In genomic region chr1:161228032-161228431, GRCh38 we compare ENCODE assay signal across 10 cellular contexts. TPM values are rescaled to one million over a fixed set of nuclear protein-coding genes. Genes with fewer than 3 reads are reported as not detected.
DNase-seq lines count a peak whose midpoint lies in the region; ATAC-seq and TF ChIP-seq lines count a peak whose summit lies in the region.
"Had no signal": no experiment of that assay in that cellular context is flagged by ENCODE, and none has a peak within 500 bp of the region (broad histone marks: within the 10 kb centered on the region; RNA-seq: fewer than 3 reads in every experiment).

No MANE protein-coding gene starts in this region.

- H3K4me2 ChIP-seq in DND-41 (ENCODE audit: insufficient read depth, low read length), result peak overlapping the region; percentile 93; the same call in 1 of the 2 replicates
- H3K4me2 ChIP-seq in Loucy (ENCODE audit: low read depth, low read length, poor library complexity, severe bottlenecking), result peak overlapping the region; percentile 77
- no peak overlapping the region for H3K4me2 ChIP-seq in neural progenitor cell

- TF ChIP-seq CTCF in DND-41 (IDR thresholded peaks at IDR 0.05; ENCODE audit: borderline replicate concordance, extremely low read depth, low read length, poor library complexity, severe bottlenecking) (no peak), Loucy (conservative IDR thresholded peaks at IDR 0.05; ENCODE audit: low read length) (no peak), brain (conservative IDR thresholded peaks at IDR 0.05) (no peak), neural progenitor cell (IDR thresholded peaks at IDR 0.05) (no peak)

- H3K27me3 ChIP-seq in DND-41 (ENCODE audit: insufficient read depth, low read length, poor library complexity), result no peaks in the 10 kb centered on the region
- H3K27me3 ChIP-seq in Loucy (ENCODE audit: insufficient read depth, low read length, poor library complexity, severe bottlenecking), result no peaks in the 10 kb centered on the region
- no peaks in the 10 kb centered on the region for H3K27me3 ChIP-seq in neural progenitor cell
- no peaks in the 10 kb centered on the region for H3K27me3 ChIP-seq in SJCRH30
- H3K27me3 ChIP-seq: dorsolateral prefrontal cortex, gastrocnemius medialis had no signal

- ATAC-seq in DND-41 (ENCODE audit: insufficient read depth, low read depth) (no peak), HG02759 (IDR thresholded peaks at IDR 0.05; ENCODE audit: unreplicated experiment) (no peak)

- H3K36me3 ChIP-seq in DND-41 (ENCODE audit: insufficient read depth, low read length), result peaks cover 24% of the 10 kb centered on the region
- H3K36me3 ChIP-seq in Loucy (ENCODE audit: insufficient read depth, low read length), result no peaks in the 10 kb centered on the region; the same call in 1 of the 2 replicates
- H3K36me3 ChIP-seq in neural progenitor cell, result no peaks in the 10 kb centered on the region
- no peaks in the 10 kb centered on the region for H3K36me3 ChIP-seq in SJCRH30

- H3K27ac Mint-ChIP-seq in brain (peak overlapping the region in 1 of 5 experiments; percentile 30), neural progenitor cell (no peak overlapping the region)

- H4K20me1 ChIP-seq in DND-41 (ENCODE audit: insufficient read depth, low read length) (0 out of 2 replicates have a peak, but pooled peaks cover 3% of the 10 kb centered on the region), Loucy (ENCODE audit: insufficient read depth, low read length, poor library complexity, severe bottlenecking) (no peaks in the 10 kb centered on the region), neural progenitor cell (ENCODE audit: low read depth) (no peaks in the 10 kb centered on the region)

- H3K79me2 ChIP-seq in DND-41 (ENCODE audit: insufficient read depth, low read length) (peaks cover 13% of the 10 kb centered on the region), Loucy (ENCODE audit: insufficient read depth, low read length) (0 out of 2 replicates have a peak, but pooled peaks cover 4% of the 10 kb centered on the region), neural progenitor cell (ENCODE audit: low read depth) (no peaks in the 10 kb centered on the region)

- H3K9me3 ChIP-seq in DND-41 (ENCODE audit: insufficient read depth, low read length, severe bottlenecking), result no peaks in the 10 kb centered on the region
- no peaks in the 10 kb centered on the region for H3K9me3 ChIP-seq in Loucy (ENCODE audit: insufficient read depth, low read depth, low read length)
- H3K9me3 ChIP-seq in neural progenitor cell (ENCODE audit: low read depth), result no peaks in the 10 kb centered on the region
- no peaks in the 10 kb centered on the region for H3K9me3 ChIP-seq in SJCRH30 (replicated peaks)
- H3K9me3 ChIP-seq: gastrocnemius medialis had no signal

- H3K4me1 Mint-ChIP-seq in brain (peaks cover 33% of the 10 kb centered on the region), neural progenitor cell (peaks cover 21% of the 10 kb centered on the region)

- no peak overlapping the region for H3K4me3 ChIP-seq in DND-41 (ENCODE audit: low read depth in 1 of 2, low read length in 2 of 2)
- H3K4me3 ChIP-seq in Loucy (ENCODE audit: low read length, poor library complexity, severe bottlenecking), result peak overlapping the region; percentile 82
- no peak overlapping the region for H3K4me3 ChIP-seq in neural progenitor cell
- no peak overlapping the region for H3K4me3 ChIP-seq in SJCRH30
- H3K4me3 ChIP-seq: gastrocnemius medialis had no signal

- H3K9me2 ChIP-seq in Loucy (replicated peaks; ENCODE audit: low read depth, low read length), result no peaks in the 10 kb centered on the region

- H3K4me1 ChIP-seq in DND-41 (ENCODE audit: insufficient read depth, low read length), result peaks cover 27% of the 10 kb centered on the region
- peaks cover 21% of the 10 kb centered on the region for H3K4me1 ChIP-seq in Loucy (ENCODE audit: insufficient read depth, low read length, poor library complexity, severe bottlenecking)
- peaks cover 9% of the 10 kb centered on the region for H3K4me1 ChIP-seq in neural progenitor cell
- peaks cover 8% of the 10 kb centered on the region for H3K4me1 ChIP-seq in SJCRH30

- no peaks in the 10 kb centered on the region for H3K9me3 Mint-ChIP-seq in brain
- H3K9me3 Mint-ChIP-seq in neural progenitor cell, result no peaks in the 10 kb centered on the region

- H3K9ac ChIP-seq in DND-41 (ENCODE audit: low read depth, low read length) (no peak overlapping the region), Loucy (ENCODE audit: low read depth, low read length, poor library complexity, severe bottlenecking) (peak overlapping the region; percentile 77), neural progenitor cell (no peak overlapping the region)

- H2AFZ ChIP-seq in DND-41 (ENCODE audit: low read depth, low read length) (no peak overlapping the region), Loucy (ENCODE audit: low read length) (peak overlapping the region; percentile 72), neural progenitor cell (replicated peaks) (no peak overlapping the region)

- H3K36me3 Mint-ChIP-seq in brain (peaks cover 15% of the 10 kb centered on the region), neural progenitor cell (no peaks in the 10 kb centered on the region)

- DNase-seq in DND-41 (no peak), neural progenitor cell (ENCODE audit: low spot score) (no peak), NCI-H1436 treated with DMSO at 0.1 percent for 48 hours (lab: John Stamatoyannopoulos, UW) (no peak), SJCRH30 (no peak)

- H3F3A ChIP-seq in Loucy (ENCODE audit: low read depth), result no peaks in the 10 kb centered on the region
- H3F3A ChIP-seq in neural progenitor cell (ENCODE audit: low read depth), result peaks cover 13% of the 10 kb centered on the region

- H3K27ac ChIP-seq in DND-41 (ENCODE audit: low read length) (no peak overlapping the region), neural progenitor cell (no peak overlapping the region), SJCRH30 (no peak overlapping the region)

- peak overlapping the region in 4 of 5 experiments; percentile 75 to 100 (median 99) for H3K4me3 Mint-ChIP-seq in brain
- peak overlapping the region; percentile 99 for H3K4me3 Mint-ChIP-seq in neural progenitor cell

- H3K27me3 Mint-ChIP-seq in brain (peaks cover 5% of the 10 kb centered on the region), neural progenitor cell (ENCODE audit: insufficient read depth, low read depth) (peaks cover 6% of the 10 kb centered on the region)

RNA-seq across cellular contexts. Expression of gene TOMM40L, which starts 2.2 kb away (rescaled TPM):
- polyA plus RNA-seq in brain (ENCODE audit: insufficient read depth, low read depth, low replicate concordance), result 16.1 TPM
- total RNA-seq in neural progenitor cell (ENCODE audit: low replicate concordance), result 7.2 and 9.8 TPM in 2 replicates
- total RNA-seq in SJCRH30 (2014; rRNA removed; shearing (Covaris generic)), result 8.0 and 8.9 TPM in 2 replicates

RNA-seq across cellular contexts. Expression of gene APOA2, which starts 4.6 kb away (rescaled TPM):
- polyA plus RNA-seq in brain (ENCODE audit: insufficient read depth, low read depth, low replicate concordance), result not detected
- not detected in 2 replicates for total RNA-seq in neural progenitor cell (ENCODE audit: low replicate concordance)
- not detected in 2 replicates for total RNA-seq in SJCRH30 (2014; rRNA removed; shearing (Covaris generic))
- total RNA-seq: dorsolateral prefrontal cortex, left colon had no signal

RNA-seq across cellular contexts. Expression of gene NR1I3, which starts 10.0 kb away (rescaled TPM):
- polyA plus RNA-seq in brain (ENCODE audit: insufficient read depth, low read depth, low replicate concordance), result not detected
- total RNA-seq in neural progenitor cell (ENCODE audit: low replicate concordance), result not detected in 2 replicates
- total RNA-seq in SJCRH30 (2014; rRNA removed; shearing (Covaris generic)), result not detected in 2 replicates
- total RNA-seq: gastrocnemius medialis had no signal

RNA-seq across cellular contexts. Expression of gene FCER1G, which starts 12.9 kb away (rescaled TPM):
- 38.4 TPM for polyA plus RNA-seq in brain (ENCODE audit: insufficient read depth, low read depth, low replicate concordance)
- 0.34 TPM in 1 of 2 replicates, not detected in the other for total RNA-seq in neural progenitor cell (ENCODE audit: low replicate concordance)
- 0.28 and 0.30 TPM in 2 replicates for total RNA-seq in SJCRH30 (2014; rRNA removed; shearing (Covaris generic))

RNA-seq across cellular contexts. Expression of gene NDUFS2, which starts 25.9 kb away (rescaled TPM):
- polyA plus RNA-seq in brain (ENCODE audit: insufficient read depth, low read depth, low replicate concordance), result 77.1 TPM
- total RNA-seq in neural progenitor cell (ENCODE audit: low replicate concordance), result 105 and 107 TPM in 2 replicates
- total RNA-seq in SJCRH30 (2014; rRNA removed; shearing (Covaris generic)), result 60.3 and 60.5 TPM in 2 replicates
